In the genomic region with DNA sequence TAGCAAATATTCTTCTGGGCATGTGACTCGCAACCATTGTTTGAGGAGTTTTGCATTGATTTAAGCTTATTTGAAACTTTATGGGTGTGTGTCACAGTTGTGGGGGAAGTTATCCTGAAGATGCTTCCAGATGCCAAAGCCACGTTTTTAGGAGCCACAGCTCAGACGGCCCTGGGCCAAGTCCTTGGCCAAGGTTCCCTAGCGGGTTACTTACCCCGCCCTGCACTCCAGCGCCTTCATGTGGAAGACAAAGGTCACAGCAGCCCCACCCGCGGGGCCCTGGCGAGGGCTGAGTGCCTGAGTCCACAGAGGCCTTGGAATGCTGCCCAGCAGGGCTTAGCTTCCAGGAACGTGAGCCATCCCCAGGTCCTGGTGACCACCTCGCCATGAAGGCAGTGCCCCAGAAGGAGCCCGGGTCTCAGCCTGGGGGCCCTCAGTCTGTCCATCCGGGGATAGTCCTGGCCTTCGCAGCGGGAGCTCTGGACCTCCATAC, we compare ENCODE assay signal across 12 cellular contexts.
DNase-seq lines count a peak whose midpoint lies in the region; ATAC-seq, FAIRE-seq and TF ChIP-seq lines count a peak whose summit lies in the region.
"Had no signal": no experiment of that assay in that cellular context is flagged by ENCODE, and none has a peak within 500 bp of the region (broad histone marks: within the 10 kb centered on the region; RNA-seq: fewer than 3 reads in every experiment).

No MANE protein-coding gene starts in this region.

- no peak for TF ChIP-seq EP300 in K562 (IDR thresholded peaks at IDR 0.05; ENCODE audit: low read length)

- H3K27ac ChIP-seq in DND-41 (ENCODE audit: low read length) (no peak overlapping the region), IMR-90 (ENCODE audit: insufficient read depth, low read length) (no peak overlapping the region), K562 (ENCODE audit: extremely low read depth, low read depth, low read length) (no peak overlapping the region), mesendoderm (ENCODE audit: low read depth, low read length) (no peak overlapping the region)

- in situ Hi-C loops in IMR-90 (cut with MboI; ENCODE audit: low sequenced_read_pairs) = no loop called here
- in situ Hi-C loops in K562 (cut with MboI) = no loop called here

- no peaks in the 10 kb centered on the region for H3K9me3 ChIP-seq in DND-41 (ENCODE audit: insufficient read depth, low read length, severe bottlenecking)
- no peaks in the 10 kb centered on the region for H3K9me3 ChIP-seq in IMR-90 (ENCODE audit: control insufficient read depth, insufficient read depth, low read length)
- H3K9me3 ChIP-seq in K562 (replicated peaks; ENCODE audit: control insufficient read depth, insufficient read depth, low read depth, low read length) = no peaks in the 10 kb centered on the region

- H3K27me3 ChIP-seq in DND-41 (ENCODE audit: insufficient read depth, low read length, poor library complexity) (no peaks in the 10 kb centered on the region), IMR-90 (ENCODE audit: control insufficient read depth, insufficient read depth, low read length) (no peaks in the 10 kb centered on the region), K562 (ENCODE audit: control insufficient read depth in 2 of 2, insufficient read depth in 2 of 2, low read length in 2 of 2) (peaks cover 9 to 56% of the 10 kb centered on the region in 2 experiments; a peak in 3 of 5 replicates), mesendoderm (ENCODE audit: insufficient read depth, low read length, poor library complexity) (no peaks in the 10 kb centered on the region)

- H2BK15ac ChIP-seq in IMR-90 (ENCODE audit: low read depth, low read length) = no peak overlapping the region
- no peak overlapping the region for H2BK15ac ChIP-seq in mesendoderm (replicated peaks; ENCODE audit: low read depth)

- peaks cover 30% of the 10 kb centered on the region for H3K27me3 Mint-ChIP-seq in mesothelial cell of epicardium (ENCODE audit: low read depth)
- H3K27me3 Mint-ChIP-seq: activated CD8-positive, alpha-beta memory T cell treated with anti-CD3 and anti-CD28 coated beads, Interleukin-2, amount 10 ng/mL, durations not matched to agents 7 days and 5 days had no signal

- H3K4me3 ChIP-seq in DND-41 (ENCODE audit: low read depth in 1 of 2, low read length in 2 of 2) (no peak overlapping the region), IMR-90 (ENCODE audit: insufficient read depth, low read depth, low read length) (no peak overlapping the region), K562 (no peak overlapping the region), mesendoderm (ENCODE audit: low read length) (no peak overlapping the region)
- H3K4me3 ChIP-seq: smooth muscle cell had no signal

- TF ChIP-seq RAD21 in IMR-90 (IDR thresholded peaks at IDR 0.05; ENCODE audit: low read length) (no peak), K562 (CRISPR knock-in tag; conservative IDR thresholded peaks at IDR 0.05 in 1 of 2, IDR thresholded peaks at IDR 0.05 in 1 of 2) (peak; percentile 29 to 56; a peak in 3 of 4 replicates)

- intact Hi-C loops in IMR-90 (cut with micrococcal nuclease) (no loop called here), K562 (cut with micrococcal nuclease) (no loop called here)

- no peak overlapping the region for H3K56ac ChIP-seq in IMR-90 (ENCODE audit: extremely low read depth, insufficient read depth, low read length)
- peak overlapping the region; percentile 44 for H3K56ac ChIP-seq in mesendoderm (ENCODE audit: low read length)

- no peaks in the 10 kb centered on the region; a peak in 1 of 4 replicates for H3K79me1 ChIP-seq in IMR-90 (ENCODE audit: low read depth in 1 of 2, low read length in 2 of 2)
- no peaks in the 10 kb centered on the region for H3K79me1 ChIP-seq in mesendoderm (ENCODE audit: low read length)

- no peaks in the 10 kb centered on the region for H3K36me3 Mint-ChIP-seq in mesothelial cell of epicardium
- H3K36me3 Mint-ChIP-seq: activated CD8-positive, alpha-beta memory T cell treated with anti-CD3 and anti-CD28 coated beads, Interleukin-2, amount 10 ng/mL, durations not matched to agents 7 days and 5 days had no signal

- H3K4ac ChIP-seq in IMR-90 (ENCODE audit: low read depth, low read length) (no peak overlapping the region), mesendoderm (ENCODE audit: low read depth, low read length) (no peak overlapping the region)

- H3K9me3 Mint-ChIP-seq in mesothelial cell of epicardium = no peaks in the 10 kb centered on the region

- H2BK5ac ChIP-seq in IMR-90 (ENCODE audit: low read depth, low read length, poor library complexity, severe bottlenecking) (no peak overlapping the region), mesendoderm (ENCODE audit: low read length) (no peak overlapping the region)

- TF ChIP-seq POLR2A in IMR-90 (IDR thresholded peaks at IDR 0.05; ENCODE audit: low read depth, low read length) (no peak), K562 (conservative IDR thresholded peaks at IDR 0.05) (no peak)

- POLR2A ChIA-PET in IMR-90 (lab: Charles Lee; ENCODE audit: unreplicated experiment) (no interaction called here), K562 (lab: Yijun Ruan, JAX) (interaction anchor here (0.8 kb wide), 1 partner anchor 10 kb away, joined by 4 read pairs; no protein-coding TSS in a partner anchor)

- peak; percentile 12 for TF ChIP-seq CTCF in DND-41 (IDR thresholded peaks at IDR 0.05; ENCODE audit: borderline replicate concordance, extremely low read depth, low read length, poor library complexity, severe bottlenecking)
- peak; percentile 14; the same call in 1 of the 2 replicates for TF ChIP-seq CTCF in IMR-90 (conservative IDR thresholded peaks at IDR 0.05; ENCODE audit: low read depth, low read length)
- peak; percentile 66 to 74 (median 67) for TF ChIP-seq CTCF in K562 (IDR thresholded peaks at IDR 0.05 in 2 of 3, conservative IDR thresholded peaks at IDR 0.05 in 1 of 3; ENCODE audit: insufficient read depth in 2 of 3, low read depth in 1 of 3, low read length in 3 of 3)
- TF ChIP-seq CTCF in mesothelial cell of epicardium (IDR thresholded peaks at IDR 0.05; ENCODE audit: unreplicated experiment) = no peak

- BruUV-seq in IMR-90 (replicated peaks; lab: Mats Ljungman, UMichigan) (no TSS peak), K562 (replicated peaks; lab: Mats Ljungman, UMichigan) (no TSS peak)

- no peak overlapping the region for H3K14ac ChIP-seq in IMR-90 (replicated peaks; ENCODE audit: low read depth, low read length)

- peak overlapping the region; percentile 9 for H2AK9ac ChIP-seq in IMR-90 (replicated peaks; ENCODE audit: low read depth, low read length, poor library complexity)

- H3K4me2 ChIP-seq in DND-41 (ENCODE audit: insufficient read depth, low read length) = no peak overlapping the region
- H3K4me2 ChIP-seq in IMR-90 (ENCODE audit: low read depth, low read length) = no peak overlapping the region
- no peak overlapping the region for H3K4me2 ChIP-seq in K562 (ENCODE audit: insufficient read depth, low read length)
- H3K4me2 ChIP-seq in mesendoderm (ENCODE audit: low read length) = no peak overlapping the region
- H3K4me2 ChIP-seq: smooth muscle cell had no signal

- H4K5ac ChIP-seq in IMR-90 (ENCODE audit: low read depth, low read length) = no peak overlapping the region
- H4K5ac ChIP-seq in mesendoderm (ENCODE audit: low read length) = no peak overlapping the region

- no peaks in the 10 kb centered on the region; the same call in 1 of the 2 replicates for H3K9me1 ChIP-seq in IMR-90 (ENCODE audit: insufficient read depth, low read length)
- no peaks in the 10 kb centered on the region for H3K9me1 ChIP-seq in K562 (ENCODE audit: control insufficient read depth, insufficient read depth, low read length)

- H3K4me1 Mint-ChIP-seq in mesothelial cell of epicardium = no peaks in the 10 kb centered on the region
- H3K4me1 Mint-ChIP-seq: activated CD8-positive, alpha-beta memory T cell treated with anti-CD3 and anti-CD28 coated beads, Interleukin-2, amount 10 ng/mL, durations not matched to agents 7 days and 5 days had no signal

- no peak for DNase-seq in DND-41
- DNase-seq in IMR-90 = peak; percentile 42
- peak; percentile 55 to 62 (median 57) for DNase-seq in K562 (ENCODE audit: extremely low read depth in 1 of 4, low spot score in 3 of 4)
- peak; percentile 77 for DNase-seq in mesendoderm
- no peak for DNase-seq in NCI-H1417 treated with DMSO at 0.1 percent for 48 hours (lab: John Stamatoyannopoulos, UW)
- DNase-seq in mesothelial cell of epicardium (ENCODE audit: low spot score in 2 of 2, unreplicated experiment in 2 of 2) = no peak
- DNase-seq: activated CD8-positive, alpha-beta memory T cell treated with anti-CD3 and anti-CD28 coated beads, Interleukin-2, amount 10 ng/mL, durations not matched to agents 7 days and 5 days; midbrain; NCI-H2029 treated with DMSO at 0.1 percent for 48 hours had no signal

- no peak overlapping the region for H4K8ac ChIP-seq in IMR-90 (ENCODE audit: low read depth in 2 of 2, low read length in 2 of 2)
- H4K8ac ChIP-seq in mesendoderm (ENCODE audit: low read depth, low read length) = no peak overlapping the region

- H2BK120ac ChIP-seq in IMR-90 (ENCODE audit: low read depth, low read length) (peak overlapping the region; percentile 18; the same call in 1 of the 2 replicates), mesendoderm (ENCODE audit: low read depth, low read length) (no peak overlapping the region)

- CTCF ChIA-PET in IMR-90 (lab: Yijun Ruan, JAX) = no interaction called here
- CTCF ChIA-PET in K562 (lab: Yijun Ruan, JAX; ENCODE audit: low intra/inter-chr PET ratio) = no interaction called here

- H3K18ac ChIP-seq in IMR-90 (ENCODE audit: low read depth, low read length) (no peak overlapping the region), mesendoderm (ENCODE audit: low read length) (peak overlapping the region; percentile 18)

- no peaks in the 10 kb centered on the region for H3K79me2 ChIP-seq in DND-41 (ENCODE audit: insufficient read depth, low read length)
- H3K79me2 ChIP-seq in K562 (ENCODE audit: control insufficient read depth, insufficient read depth, low read length) = no peaks in the 10 kb centered on the region
- no peaks in the 10 kb centered on the region for H3K79me2 ChIP-seq in mesendoderm (ENCODE audit: control insufficient read depth, insufficient read depth, low read length)

- ATAC-seq in DND-41 (ENCODE audit: insufficient read depth, low read depth) = no peak
- no peak for ATAC-seq in IMR-90 (ENCODE audit: low read depth)
- ATAC-seq in K562 = peak; percentile 93
- ATAC-seq in HG03139 (IDR thresholded peaks at IDR 0.05; ENCODE audit: unreplicated experiment) = no peak
- ATAC-seq in HG02973 (IDR thresholded peaks at IDR 0.05; ENCODE audit: unreplicated experiment) = no peak
- ATAC-seq: activated CD8-positive, alpha-beta memory T cell treated with anti-CD3 and anti-CD28 coated beads, Interleukin-2, amount 10 ng/mL, durations not matched to agents 7 days and 5 days had no signal

- no peak overlapping the region for H3K27ac Mint-ChIP-seq in mesothelial cell of epicardium
- H3K27ac Mint-ChIP-seq: activated CD8-positive, alpha-beta memory T cell treated with anti-CD3 and anti-CD28 coated beads, Interleukin-2, amount 10 ng/mL, durations not matched to agents 7 days and 5 days had no signal

- H3K4me1 ChIP-seq in DND-41 (ENCODE audit: insufficient read depth, low read length) (no peaks in the 10 kb centered on the region), IMR-90 (ENCODE audit: control insufficient read depth, insufficient read depth, low read length) (peaks cover 7% of the 10 kb centered on the region), K562 (replicated peaks in 1 of 2; ENCODE audit: control insufficient read depth in 2 of 2, insufficient read depth in 2 of 2, low read length in 2 of 2) (peaks cover 0 to 4% of the 10 kb centered on the region in 2 experiments; a peak in 2 of 5 replicates), mesendoderm (ENCODE audit: control insufficient read depth, low read depth, low read length) (peaks cover 6% of the 10 kb centered on the region)

- H2BK20ac ChIP-seq in IMR-90 (ENCODE audit: low read depth, low read length) = no peak overlapping the region

- no peak overlapping the region for H2AK5ac ChIP-seq in IMR-90 (ENCODE audit: low read depth, low read length)
- no peak overlapping the region for H2AK5ac ChIP-seq in mesendoderm (ENCODE audit: low read length)

- H3K23ac ChIP-seq in IMR-90 (ENCODE audit: low read depth, low read length) = no peak overlapping the region
- H3K23ac ChIP-seq in mesendoderm (ENCODE audit: low read length) = no peak overlapping the region

- H2AFZ ChIP-seq in DND-41 (ENCODE audit: low read depth, low read length) (no peak overlapping the region), IMR-90 (replicated peaks; ENCODE audit: low read length, poor library complexity) (peak overlapping the region; percentile 72), K562 (ENCODE audit: low read depth, low read length) (no peak overlapping the region)

- H3K9ac ChIP-seq in DND-41 (ENCODE audit: low read depth, low read length) = no peak overlapping the region
- H3K9ac ChIP-seq in IMR-90 (ENCODE audit: low read depth, low read length) = no peak overlapping the region
- H3K9ac ChIP-seq in K562 (ENCODE audit: insufficient read depth in 1 of 2, low read depth in 2 of 2, low read length in 2 of 2) = no peak overlapping the region
- no peak overlapping the region for H3K9ac ChIP-seq in mesendoderm (ENCODE audit: low read length)

- no peak overlapping the region for H4K91ac ChIP-seq in IMR-90 (ENCODE audit: insufficient read depth, low read depth, low read length)

- H3K4me3 Mint-ChIP-seq in mesothelial cell of epicardium = no peak overlapping the region
- H3K4me3 Mint-ChIP-seq: activated CD8-positive, alpha-beta memory T cell treated with anti-CD3 and anti-CD28 coated beads, Interleukin-2, amount 10 ng/mL, durations not matched to agents 7 days and 5 days had no signal

- H4K20me1 ChIP-seq in DND-41 (ENCODE audit: insufficient read depth, low read length) = no peaks in the 10 kb centered on the region
- H4K20me1 ChIP-seq in IMR-90 (ENCODE audit: insufficient read depth, low read length) = peaks cover 2% of the 10 kb centered on the region; the same call in 1 of the 2 replicates
- H4K20me1 ChIP-seq in K562 (replicated peaks; ENCODE audit: control insufficient read depth, insufficient read depth, low read length) = 0 out of 2 replicates have a peak, but pooled peaks cover 3% of the 10 kb centered on the region

- WGBS in IMR-90 (ENCODE audit: extremely low coverage in 2 of 2, insufficient read length in 1 of 2), 2 experiments = 67% methylated on average over 6 of the region's 15 CpGs; no CpG with 5 or more reads in 1 of the 2 experiments
- WGBS in K562 (ENCODE audit: insufficient coverage, low coverage, missing lambda C conversion rate) = 17% methylated on average over 14 of the region's 15 CpGs
- WGBS in mesendoderm (ENCODE audit: extremely low coverage, insufficient coverage, low lambda C conversion rate) = no CpG with 5 or more reads among the region's 15 CpGs

- dilution Hi-C loops in IMR-90 (cut with HindIII; ENCODE audit: low sequenced_read_pairs, unreplicated experiment) = no loop called here

- H3K36me3 ChIP-seq in DND-41 (ENCODE audit: insufficient read depth, low read length) = no peaks in the 10 kb centered on the region
- no peaks in the 10 kb centered on the region for H3K36me3 ChIP-seq in IMR-90 (ENCODE audit: control insufficient read depth, insufficient read depth, low read length)
- H3K36me3 ChIP-seq in K562 (ENCODE audit: control insufficient read depth, insufficient read depth, low read length) = no peaks in the 10 kb centered on the region
- H3K36me3 ChIP-seq in mesendoderm (ENCODE audit: control insufficient read depth, insufficient read depth, low read length) = no peaks in the 10 kb centered on the region

- no peak for FAIRE-seq in K562 (lab: Jason Lieb, UNC)

Comparison
In these comparisons a context has a peak if more than half of its experiments do, and no peak if none do; other contexts are left out.
1. DNase-seq: peak in IMR-90 (single experiment), K562 (4 of 4) and mesendoderm (single experiment); none in DND-41 (single experiment), NCI-H1417 treated with DMSO at 0.1 percent for 48 hours (single experiment) and mesothelial cell of epicardium (0 of 2).